Comparison of ENCODE assay signal across 1 cellular context in genomic region chr2:67954125-67954748, GRCh38.
TF ChIP-seq lines count a peak whose summit lies in the region.

No MANE protein-coding gene starts in this region.

TF ChIP-seq in HepG2, 621 proteins besides CTCF, POLR2A, EP300 and RAD21 (continued from another document and continues in another):
- TF ChIP-seq, protein P1, sequence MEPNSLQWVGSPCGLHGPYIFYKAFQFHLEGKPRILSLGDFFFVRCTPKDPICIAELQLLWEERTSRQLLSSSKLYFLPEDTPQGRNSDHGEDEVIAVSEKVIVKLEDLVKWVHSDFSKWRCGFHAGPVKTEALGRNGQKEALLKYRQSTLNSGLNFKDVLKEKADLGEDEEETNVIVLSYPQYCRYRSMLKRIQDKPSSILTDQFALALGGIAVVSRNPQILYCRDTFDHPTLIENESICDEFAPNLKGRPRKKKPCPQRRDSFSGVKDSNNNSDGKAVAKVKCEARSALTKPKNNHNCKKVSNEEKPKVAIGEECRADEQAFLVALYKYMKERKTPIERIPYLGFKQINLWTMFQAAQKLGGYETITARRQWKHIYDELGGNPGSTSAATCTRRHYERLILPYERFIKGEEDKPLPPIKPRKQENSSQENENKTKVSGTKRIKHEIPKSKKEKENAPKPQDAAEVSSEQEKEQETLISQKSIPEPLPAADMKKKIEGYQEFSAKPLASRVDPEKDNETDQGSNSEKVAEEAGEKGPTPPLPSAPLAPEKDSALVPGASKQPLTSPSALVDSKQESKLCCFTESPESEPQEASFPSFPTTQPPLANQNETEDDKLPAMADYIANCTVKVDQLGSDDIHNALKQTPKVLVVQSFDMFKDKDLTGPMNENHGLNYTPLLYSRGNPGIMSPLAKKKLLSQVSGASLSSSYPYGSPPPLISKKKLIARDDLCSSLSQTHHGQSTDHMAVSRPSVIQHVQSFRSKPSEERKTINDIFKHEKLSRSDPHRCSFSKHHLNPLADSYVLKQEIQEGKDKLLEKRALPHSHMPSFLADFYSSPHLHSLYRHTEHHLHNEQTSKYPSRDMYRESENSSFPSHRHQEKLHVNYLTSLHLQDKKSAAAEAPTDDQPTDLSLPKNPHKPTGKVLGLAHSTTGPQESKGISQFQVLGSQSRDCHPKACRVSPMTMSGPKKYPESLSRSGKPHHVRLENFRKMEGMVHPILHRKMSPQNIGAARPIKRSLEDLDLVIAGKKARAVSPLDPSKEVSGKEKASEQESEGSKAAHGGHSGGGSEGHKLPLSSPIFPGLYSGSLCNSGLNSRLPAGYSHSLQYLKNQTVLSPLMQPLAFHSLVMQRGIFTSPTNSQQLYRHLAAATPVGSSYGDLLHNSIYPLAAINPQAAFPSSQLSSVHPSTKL (CRISPR knock-in tag; IDR thresholded peaks at IDR 0.05), result peak; percentile 94
- TF ChIP-seq SMAD1 (CRISPR knock-in tag; IDR thresholded peaks at IDR 0.05; ENCODE audit: borderline replicate concordance, low read depth) (0 out of 2 replicates have a peak, but pooled peaks have one; percentile 49), ZNF773 (CRISPR knock-in tag; IDR thresholded peaks at IDR 0.05; ENCODE audit: borderline replicate concordance) (no peak), ZNF407 (CRISPR knock-in tag; IDR thresholded peaks at IDR 0.05; ENCODE audit: not compliant biosample characterization) (no peak), ZNF660 (CRISPR knock-in tag; IDR thresholded peaks at IDR 0.05; ENCODE audit: borderline replicate concordance, low read depth) (no peak), NCOA5 (CRISPR knock-in tag; IDR thresholded peaks at IDR 0.05) (no peak), ZNF124 (CRISPR knock-in tag; IDR thresholded peaks at IDR 0.05) (no peak), ZMAT3 (CRISPR knock-in tag; conservative IDR thresholded peaks at IDR 0.05) (no peak), ZNF10 (CRISPR knock-in tag; IDR thresholded peaks at IDR 0.05; ENCODE audit: borderline replicate concordance, low read depth) (no peak), ZNF772 (CRISPR knock-in tag; IDR thresholded peaks at IDR 0.05) (peak; percentile 52; the same call in 1 of the 2 replicates), KMT2B (CRISPR knock-in tag; IDR thresholded peaks at IDR 0.05) (no peak), ARID4A (CRISPR knock-in tag; IDR thresholded peaks at IDR 0.05; ENCODE audit: borderline replicate concordance) (no peak), SETDB1 (CRISPR knock-in tag; IDR thresholded peaks at IDR 0.05; ENCODE audit: borderline replicate concordance) (no peak; the same call in 1 of the 2 replicates), ZNF710 (CRISPR knock-in tag; IDR thresholded peaks at IDR 0.05; ENCODE audit: borderline replicate concordance) (no peak; the same call in 1 of the 2 replicates), ATRX (CRISPR knock-in tag; IDR thresholded peaks at IDR 0.05; ENCODE audit: borderline replicate concordance) (no peak), ZNF768 (CRISPR knock-in tag; IDR thresholded peaks at IDR 0.05) (no peak), UBTF (CRISPR knock-in tag; IDR thresholded peaks at IDR 0.05) (no peak), GATAD2A (CRISPR knock-in tag; IDR thresholded peaks at IDR 0.05) (peak; percentile 58), NR2C2 (CRISPR knock-in tag; IDR thresholded peaks at IDR 0.05; ENCODE audit: borderline replicate concordance) (no peak), ZNF230 (CRISPR knock-in tag; IDR thresholded peaks at IDR 0.05) (no peak), IRF2 (CRISPR knock-in tag; IDR thresholded peaks at IDR 0.05) (no peak; the same call in 1 of the 2 replicates), U2AF1 (optimal IDR thresholded peaks at IDR 0.05; ENCODE audit: low read depth, low read length) (no peak), ZNF784 (CRISPR knock-in tag; IDR thresholded peaks at IDR 0.05; ENCODE audit: borderline replicate concordance) (no peak), NFRKB (IDR thresholded peaks at IDR 0.05) (no peak), CSRNP2 (CRISPR knock-in tag; conservative IDR thresholded peaks at IDR 0.05; ENCODE audit: low read depth) (no peak)
- TF ChIP-seq, protein P2, sequence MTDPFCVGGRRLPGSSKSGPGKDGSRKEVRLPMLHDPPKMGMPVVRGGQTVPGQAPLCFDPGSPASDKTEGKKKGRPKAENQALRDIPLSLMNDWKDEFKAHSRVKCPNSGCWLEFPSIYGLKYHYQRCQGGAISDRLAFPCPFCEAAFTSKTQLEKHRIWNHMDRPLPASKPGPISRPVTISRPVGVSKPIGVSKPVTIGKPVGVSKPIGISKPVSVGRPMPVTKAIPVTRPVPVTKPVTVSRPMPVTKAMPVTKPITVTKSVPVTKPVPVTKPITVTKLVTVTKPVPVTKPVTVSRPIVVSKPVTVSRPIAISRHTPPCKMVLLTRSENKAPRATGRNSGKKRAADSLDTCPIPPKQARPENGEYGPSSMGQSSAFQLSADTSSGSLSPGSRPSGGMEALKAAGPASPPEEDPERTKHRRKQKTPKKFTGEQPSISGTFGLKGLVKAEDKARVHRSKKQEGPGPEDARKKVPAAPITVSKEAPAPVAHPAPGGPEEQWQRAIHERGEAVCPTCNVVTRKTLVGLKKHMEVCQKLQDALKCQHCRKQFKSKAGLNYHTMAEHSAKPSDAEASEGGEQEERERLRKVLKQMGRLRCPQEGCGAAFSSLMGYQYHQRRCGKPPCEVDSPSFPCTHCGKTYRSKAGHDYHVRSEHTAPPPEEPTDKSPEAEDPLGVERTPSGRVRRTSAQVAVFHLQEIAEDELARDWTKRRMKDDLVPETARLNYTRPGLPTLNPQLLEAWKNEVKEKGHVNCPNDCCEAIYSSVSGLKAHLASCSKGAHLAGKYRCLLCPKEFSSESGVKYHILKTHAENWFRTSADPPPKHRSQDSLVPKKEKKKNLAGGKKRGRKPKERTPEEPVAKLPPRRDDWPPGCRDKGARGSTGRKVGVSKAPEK (CRISPR knock-in tag; IDR thresholded peaks at IDR 0.05; ENCODE audit: borderline replicate concordance), result no peak
